ENCODE assay signal across 8 cellular contexts in genomic region chr11:134124660-134125451, GRCh38. TPM values are rescaled to one million over a fixed set of nuclear protein-coding genes. Genes with fewer than 3 reads are reported as not detected.
DNase-seq lines count a peak whose midpoint lies in the region; ATAC-seq, FAIRE-seq and TF ChIP-seq lines count a peak whose summit lies in the region.

No MANE protein-coding gene starts in this region.

- no peak for TF ChIP-seq RAD21 in K562 (CRISPR knock-in tag; conservative IDR thresholded peaks at IDR 0.05 in 1 of 2, IDR thresholded peaks at IDR 0.05 in 1 of 2)

- H3K27me3 ChIP-seq in H7 (ENCODE audit: control insufficient read depth, insufficient read depth, low read length) (peaks cover 2% of the 10 kb centered on the region), K562 (ENCODE audit: control insufficient read depth in 2 of 2, insufficient read depth in 2 of 2, low read length in 2 of 2) (peaks cover 22 to 24% of the 10 kb centered on the region in 2 experiments), iPS-20b (ENCODE audit: insufficient read depth, low read length) (peaks cover 19% of the 10 kb centered on the region)

- H3K36me3 ChIP-seq in H7 (replicated peaks; ENCODE audit: control insufficient read depth, insufficient read depth, low read length) = no peaks in the 10 kb centered on the region
- no peaks in the 10 kb centered on the region for H3K36me3 ChIP-seq in K562 (ENCODE audit: control insufficient read depth, insufficient read depth, low read length)
- no peaks in the 10 kb centered on the region for H3K36me3 ChIP-seq in iPS-20b (ENCODE audit: insufficient read depth, low read depth, low read length)

- in situ Hi-C loops in K562 (cut with MboI) = no loop called here
- in situ Hi-C loops in ACHN (cut with HindIII; ENCODE audit: low pct_ligation_motif_present, low pct_unique_long_range_greater_than_20kb, low sequenced_read_pairs) = no loop called here

- DNase-seq in H7 (peak; percentile 85), K562 (ENCODE audit: extremely low read depth in 1 of 4, low spot score in 3 of 4) (peak in 1 of 4 experiments; percentile 17), skeletal muscle cell (ENCODE audit: low read depth) (no peak), H4 (ENCODE audit: low spot score) (no peak), GM12892 (ENCODE audit: insufficient read length) (no peak), ACHN (no peak)

- no peaks in the 10 kb centered on the region for H3K9me1 ChIP-seq in K562 (ENCODE audit: control insufficient read depth, insufficient read depth, low read length)

- no peak overlapping the region for H3K27ac ChIP-seq in K562 (ENCODE audit: extremely low read depth, low read depth, low read length)
- no peak overlapping the region for H3K27ac ChIP-seq in iPS-20b (ENCODE audit: low read length)

- H2AFZ ChIP-seq in K562 (ENCODE audit: low read depth, low read length) = no peak overlapping the region

- H3K4me3 ChIP-seq in H7 (ENCODE audit: insufficient read depth, low read depth, low read length) (peak overlapping the region; percentile 14; the same call in 1 of the 2 replicates), K562 (no peak overlapping the region), iPS-20b (ENCODE audit: low read length) (peak overlapping the region; percentile 45), skeletal muscle cell (ENCODE audit: low read depth, low read length) (peak overlapping the region; percentile 45)

- WGBS in K562 (ENCODE audit: insufficient coverage, low coverage, missing lambda C conversion rate) = 7% methylated on average over 30 of the region's 54 CpGs

- FAIRE-seq in K562 (lab: Jason Lieb, UNC) (no peak), GM12892 (lab: Jason Lieb, UNC) (no peak)

- POLR2A ChIA-PET in K562 (lab: Yijun Ruan, JAX) = no interaction called here

- CTCF ChIA-PET in K562 (lab: Yijun Ruan, JAX; ENCODE audit: low intra/inter-chr PET ratio) = no interaction called here

- ATAC-seq in K562 = peak; percentile 89
- no peak for ATAC-seq in GM21529 (IDR thresholded peaks at IDR 0.05; ENCODE audit: unreplicated experiment)

- no peak overlapping the region for H3K4me2 ChIP-seq in K562 (ENCODE audit: insufficient read depth, low read length)

- no peak for TF ChIP-seq CTCF in K562 (IDR thresholded peaks at IDR 0.05 in 2 of 3, conservative IDR thresholded peaks at IDR 0.05 in 1 of 3; ENCODE audit: insufficient read depth in 2 of 3, low read depth in 1 of 3, low read length in 3 of 3)

- no TSS peak for BruUV-seq in K562 (replicated peaks; lab: Mats Ljungman, UMichigan)

- H4K20me1 ChIP-seq in K562 (replicated peaks; ENCODE audit: control insufficient read depth, insufficient read depth, low read length) = no peaks in the 10 kb centered on the region

- H3K4me1 ChIP-seq in K562 (replicated peaks in 1 of 2; ENCODE audit: control insufficient read depth in 2 of 2, insufficient read depth in 2 of 2, low read length in 2 of 2) (peaks cover 0 to 6% of the 10 kb centered on the region in 2 experiments; a peak in 2 of 5 replicates), iPS-20b (ENCODE audit: insufficient read depth, low read length) (peaks cover 25% of the 10 kb centered on the region)

- H3K79me2 ChIP-seq in K562 (ENCODE audit: control insufficient read depth, insufficient read depth, low read length) = no peaks in the 10 kb centered on the region

- no peak for TF ChIP-seq EP300 in K562 (IDR thresholded peaks at IDR 0.05; ENCODE audit: low read length)

- no peaks in the 10 kb centered on the region for H3K9me3 ChIP-seq in K562 (replicated peaks; ENCODE audit: control insufficient read depth, insufficient read depth, low read depth, low read length)
- H3K9me3 ChIP-seq in iPS-20b (ENCODE audit: insufficient read depth, low read depth, low read length) = no peaks in the 10 kb centered on the region

- H3K9ac ChIP-seq in K562 (ENCODE audit: insufficient read depth in 1 of 2, low read depth in 2 of 2, low read length in 2 of 2) (no peak overlapping the region), iPS-20b (ENCODE audit: low read depth, low read length) (no peak overlapping the region)

- TF ChIP-seq POLR2A in K562 (conservative IDR thresholded peaks at IDR 0.05) (no peak), GM12892 (IDR thresholded peaks at IDR 0.05; ENCODE audit: low read depth, low read length) (no peak)

- intact Hi-C loops in K562 (cut with micrococcal nuclease) = no loop called here

TF ChIP-seq in K562, 482 proteins besides CTCF, POLR2A, EP300 and RAD21:
- TF ChIP-seq KDM5B (IDR thresholded peaks at IDR 0.05; ENCODE audit: insufficient replicate concordance, low read depth, low read length) (no peak), ZBTB33 (CRISPR knock-in tag; IDR thresholded peaks at IDR 0.05) (peak; percentile 44; the same call in 1 of the 2 replicates)

RNA-seq across cellular contexts. Expression of gene JAM3, which starts 56.0 kb away (rescaled TPM):
- total RNA-seq in H7 (2014; rRNA removed; shearing (Covaris generic)) = 34.4 and 40.8 TPM in 2 replicates
- total RNA-seq in K562 (2011; cell fraction: chromatin; rRNA removed; ENCODE audit: low replicate concordance) = 1.5 and 2.0 TPM in 2 replicates
- 1.3 TPM in 2 replicates for total RNA-seq in K562 (2011; cell fraction: nucleolus; rRNA removed)
- 2.2 and 2.3 TPM in 2 replicates for total RNA-seq in K562 (2011; cell fraction: nucleoplasm; rRNA removed)
- total RNA-seq in K562 (2014; rRNA removed) (0.36 and 0.53 TPM in 2 replicates), K562 (2014; rRNA removed; fragmentation: Illumina TruSeq; extraction: Trizol) (0.44 and 0.48 TPM in 2 replicates), K562 (2015; rRNA removed; fragmentation: Illumina TruSeq; extraction: Trizol) (0.19 and 0.22 TPM in 2 replicates), K562 (2021) (0.40 and 1.1 TPM in 2 replicates)
- polyA plus RNA-seq in K562 (2011; rRNA removed) (0.07 and 0.42 TPM in 2 replicates), K562 (2014; fragmentation: Illumina TruSeq; extraction: Trizol) (0.30 and 0.47 TPM in 2 replicates), K562 (2014; fragmentation: Nextera tagmentation; extraction: Ambion mirVana) (under 1 TPM; 0.72 to 0.76 TPM), K562 (2014; rRNA removed) (0.36 and 0.37 TPM in 2 replicates)
- 0.07 and 0.52 TPM in 2 replicates for polyA plus RNA-seq in K562 (2011; cell fraction: cytosol; rRNA removed)
- polyA plus RNA-seq in K562 (2011; cell fraction: nucleus; rRNA removed) = 0.15 and 0.82 TPM in 2 replicates
- 0.71 and 0.79 TPM in 2 replicates for polyA plus RNA-seq in K562 (2012)
- 1.0 TPM in 1 of 2 replicates, not detected in the other for polyA minus RNA-seq in K562 (2011; rRNA and poly(A)+ RNA removed)
- 0.48 TPM in 1 of 2 replicates, not detected in the other for polyA minus RNA-seq in K562 (2011; cell fraction: cytosol; rRNA and poly(A)+ RNA removed)
- polyA minus RNA-seq in K562 (2011; cell fraction: nucleus; rRNA and poly(A)+ RNA removed) = 0.40 TPM in 1 of 2 replicates, not detected in the other
- 49.5 and 66.0 TPM in 2 replicates for total RNA-seq in H4 (2014; rRNA removed; shearing (Covaris generic))
- polyA plus RNA-seq in GM12892 (2012; ENCODE audit: missing spikeins) = 1.0 TPM

Comparison
In these comparisons a context has a peak if more than half of its experiments do, and no peak if none do; other contexts are left out.
1. RNA of gene JAM3, which starts 56.0 kb away (total RNA-seq): 49.5 to 66.0 TPM in H4 and 34.4 to 40.8 TPM in H7; 0.19 to 2.3 TPM in K562; every median in the first group is over 10 times any median in the second.